31 cellular contexts compared by ENCODE assay signal in genomic region chr7:4074407-4074806, GRCh38.
"Had no signal": no experiment of that assay in that cellular context is flagged by ENCODE, and none has a peak within 500 bp of the region (broad histone marks: within the 10 kb centered on the region; RNA-seq: fewer than 3 reads in every experiment).

No MANE protein-coding gene starts in this region.

- H3K9me3 Mint-ChIP-seq: activated CD4-positive, alpha-beta memory T cell treated with anti-CD3 and anti-CD28 coated beads for 36 hours; activated naive CD4-positive, alpha-beta T cell treated with anti-CD3 and anti-CD28 coated beads for 36 hours; activated naive CD4-positive, alpha-beta T cell treated with anti-CD3 and anti-CD28 coated beads, Interleukin-2, amount 50 U/mL, for 72 hours; activated T-helper 1 cell treated with anti-CD3 and anti-CD28 coated beads, Interleukin-12 subunit alpha, Interleukin-12 subunit beta, Interleukin-2, Interleukin-4 antibody, amounts not matched to agents 30 ng/mL and 10 ng/mL and 1 ng/mL, durations not matched to agents 14 hours and 24 hours and 36 hours; T-helper 1 cell treated with Interleukin-12 subunit alpha and Interleukin-12 subunit beta and Interleukin-4 antibody, amounts not matched to agents 30 μg/mL and 1 μg/mL, for 36 hours; T-helper 2 cell treated with Interferon-gamma antibody and Interleukin-4, amounts not matched to agents 5 μg/mL and 100 μg/mL, for 36 hours had no signal

- H3K9me3 ChIP-seq: adrenal gland, Peyer's patch, SJSA1, SK-N-SH had no signal

- H3K9ac ChIP-seq: KMS-11, SK-N-SH had no signal

- H3K4me3 ChIP-seq: adrenal gland, Peyer's patch, SJSA1 had no signal

- H3K4me3 Mint-ChIP-seq: activated CD4-positive, alpha-beta memory T cell treated with anti-CD3 and anti-CD28 coated beads for 36 hours; activated naive CD4-positive, alpha-beta T cell treated with anti-CD3 and anti-CD28 coated beads for 36 hours; activated T-cell treated with anti-CD3 and anti-CD28 coated beads, Interleukin-2, amount 50 U/mL, for 24 hours; activated T-helper 1 cell treated with anti-CD3 and anti-CD28 coated beads, Interleukin-12 subunit alpha, Interleukin-12 subunit beta, Interleukin-2, Interleukin-4 antibody, amounts not matched to agents 30 ng/mL and 10 ng/mL and 1 ng/mL, durations not matched to agents 14 hours and 24 hours and 36 hours; brain; T-helper 1 cell treated with Interleukin-12 subunit alpha and Interleukin-12 subunit beta and Interleukin-4 antibody, amounts not matched to agents 30 μg/mL and 1 μg/mL, for 36 hours; T-helper 2 cell treated with Interferon-gamma antibody and Interleukin-4, amounts not matched to agents 5 μg/mL and 100 μg/mL, for 36 hours had no signal

- H3K27me3 Mint-ChIP-seq: activated T-cell treated with anti-CD3 and anti-CD28 coated beads, Interleukin-2, amount 50 U/mL, for 24 hours; brain had no signal

- H3K36me3 ChIP-seq: adrenal gland, Peyer's patch had no signal

- H3K36me3 Mint-ChIP-seq: activated CD4-positive, alpha-beta memory T cell treated with anti-CD3 and anti-CD28 coated beads for 36 hours; activated naive CD4-positive, alpha-beta T cell treated with anti-CD3 and anti-CD28 coated beads, Interleukin-2, amount 50 U/mL, for 72 hours had no signal

- H3K27me3 ChIP-seq: adrenal gland, Peyer's patch, SJSA1 had no signal

- H3K27ac Mint-ChIP-seq: activated CD4-positive, alpha-beta memory T cell treated with anti-CD3 and anti-CD28 coated beads for 36 hours; activated naive CD4-positive, alpha-beta T cell treated with anti-CD3 and anti-CD28 coated beads for 36 hours; activated naive CD4-positive, alpha-beta T cell treated with anti-CD3 and anti-CD28 coated beads, Interleukin-2, amount 50 U/mL, for 72 hours; activated T-cell treated with anti-CD3 and anti-CD28 coated beads, Interleukin-2, amount 50 U/mL, for 24 hours; activated T-helper 1 cell treated with anti-CD3 and anti-CD28 coated beads, Interleukin-12 subunit alpha, Interleukin-12 subunit beta, Interleukin-2, Interleukin-4 antibody, amounts not matched to agents 30 ng/mL and 10 ng/mL and 1 ng/mL, durations not matched to agents 14 hours and 24 hours and 36 hours; T-helper 1 cell treated with Interleukin-12 subunit alpha and Interleukin-12 subunit beta and Interleukin-4 antibody, amounts not matched to agents 30 μg/mL and 1 μg/mL, for 36 hours; T-helper 2 cell treated with Interferon-gamma antibody and Interleukin-4, amounts not matched to agents 5 μg/mL and 100 μg/mL, for 36 hours had no signal

- ATAC-seq: activated naive CD4-positive, alpha-beta T cell treated with anti-CD3 and anti-CD28 coated beads, Interleukin-2, amount 50 U/mL, for 72 hours; PC-3 had no signal

- DNase-seq: activated CD4-positive, alpha-beta memory T cell treated with anti-CD3 and anti-CD28 coated beads for 36 hours; activated CD4-positive, alpha-beta T cell treated with anti-CD3 and anti-CD28 coated beads for 4 hours; activated CD4-positive, alpha-beta T cell treated with anti-CD3 and anti-CD28 coated beads, Interleukin-2, amount 50 U/mL, for 1 hour; activated CD4-positive, CD25-positive, alpha-beta regulatory T cell treated with anti-CD3 and anti-CD28 coated beads, Interleukin-2, amount 50 U/mL, for 72 hours; activated gamma-delta T cell treated with Interleukin-2 at 50 U/mL for 16 hours; activated naive CD4-positive, alpha-beta T cell treated with anti-CD3 and anti-CD28 coated beads for 36 hours; activated T-cell treated with anti-CD3 and anti-CD28 coated beads, Interleukin-2, amount 50 U/mL, for 24 hours; caudate nucleus; MM.1S; MV-4-11; NCI-H1092; NCI-H1436 treated with DMSO at 0.1 percent for 48 hours; NCI-H1694 treated with DMSO at 0.1 percent for 48 hours; NCI-H2029; NCI-H510A; NCI-H526; NCI-H748 treated with DMSO at 0.1 percent for 48 hours; NK-92 treated with Interleukin-12 subunit alpha and Interleukin-12 subunit beta, amount 100 ng/mL, for 24 hours; PC-3; Peyer's patch; RPMI8226; SHP77 treated with DMSO at 0.1 percent for 48 hours; SK-N-SH had no signal

- H3K4me1 ChIP-seq: adrenal gland, Peyer's patch, SJSA1 had no signal

- H3K27ac ChIP-seq: adrenal gland, KMS-11, Peyer's patch, SJSA1 had no signal
